2 cellular contexts compared by ENCODE assay signal in genomic region chrX:16671005-16671404, GRCh38.
A peak's percentile ranks its signal among the peaks of the same experiment; 100 is the strongest.
TF ChIP-seq lines count a peak whose summit lies in the region.

No MANE protein-coding gene starts in this region.

TF ChIP-seq in K562, 482 proteins besides CTCF, POLR2A, EP300 and RAD21:
- TF ChIP-seq CEBPB (tag; IDR thresholded peaks at IDR 0.05) (peak; percentile 18; the same call in 1 of the 2 replicates), CCNT2 (IDR thresholded peaks at IDR 0.05; ENCODE audit: borderline replicate concordance, extremely low read depth, insufficient read length, low read depth, low read length) (no peak), POLR2B (IDR thresholded peaks at IDR 0.05; ENCODE audit: low read depth, partially characterized antibody) (no peak), ETV5 (CRISPR knock-in tag; IDR thresholded peaks at IDR 0.05; ENCODE audit: low read depth) (no peak), GATAD2A (IDR thresholded peaks at IDR 0.05) (no peak), ZNF436 (CRISPR knock-in tag; IDR thresholded peaks at IDR 0.05) (no peak), ATF3 (IDR thresholded peaks at IDR 0.05) (peak; percentile 61), ATF3 (CRISPR knock-in tag; conservative IDR thresholded peaks at IDR 0.05) (no peak), ZNF41 (CRISPR knock-in tag; conservative IDR thresholded peaks at IDR 0.05) (no peak), NELFE (IDR thresholded peaks at IDR 0.05; ENCODE audit: insufficient read depth, insufficient read length) (no peak), TAF15 (IDR thresholded peaks at IDR 0.05; ENCODE audit: low read depth, low read length) (no peak), CCAR2 (IDR thresholded peaks at IDR 0.05; ENCODE audit: low read depth, low read length) (no peak), CEBPG (CRISPR knock-in tag; IDR thresholded peaks at IDR 0.05) (no peak), CEBPG (tag; conservative IDR thresholded peaks at IDR 0.05 in 1 of 2, IDR thresholded peaks at IDR 0.05 in 1 of 2) (peak in 1 of 2 experiments; percentile 57; a peak in 2 of 4 replicates), C11orf30 (IDR thresholded peaks at IDR 0.05; ENCODE audit: low read depth) (no peak), DEAF1 (CRISPR knock-in tag; IDR thresholded peaks at IDR 0.05) (peak; percentile 68), POLR3A (IDR thresholded peaks at IDR 0.05; ENCODE audit: borderline replicate concordance, extremely low read depth, insufficient read depth, insufficient read length) (no peak), DACH1 (IDR thresholded peaks at IDR 0.05; ENCODE audit: partially characterized antibody) (no peak), HNRNPH1 (optimal IDR thresholded peaks at IDR 0.05; ENCODE audit: low read depth, low read length) (no peak)
TF ChIP-seq in K562: peak in this region for 4.

TF ChIP-seq in HepG2, 621 proteins besides CTCF, POLR2A, EP300 and RAD21:
- TF ChIP-seq STAG1 (CRISPR knock-in tag; IDR thresholded peaks at IDR 0.05): peak; percentile 53
- TF ChIP-seq ZNF816 (CRISPR knock-in tag; IDR thresholded peaks at IDR 0.05; ENCODE audit: borderline replicate concordance): no peak
- 0 out of 2 replicates have a peak, but pooled peaks have one; percentile 5 for TF ChIP-seq SMC3 (IDR thresholded peaks at IDR 0.05; ENCODE audit: low read length)
TF ChIP-seq in HepG2: peak in this region for 2.
